2 cellular contexts compared by ENCODE assay signal in genomic region chr19:53945441-53945840, GRCh38.
TF ChIP-seq lines count a peak whose summit lies in the region.

No MANE protein-coding gene starts in this region.

TF ChIP-seq in HepG2, 621 proteins besides CTCF, POLR2A, EP300 and RAD21:
- 0 out of 2 replicates have a peak, but pooled peaks have one; percentile 6 for TF ChIP-seq MAFF (IDR thresholded peaks at IDR 0.05; ENCODE audit: low read depth, low read length)
- TF ChIP-seq ZNF790 (CRISPR knock-in tag; IDR thresholded peaks at IDR 0.05; ENCODE audit: borderline replicate concordance) = no peak
- no peak for TF ChIP-seq ZNF773 (CRISPR knock-in tag; IDR thresholded peaks at IDR 0.05; ENCODE audit: borderline replicate concordance)
- TF ChIP-seq, protein P1, sequence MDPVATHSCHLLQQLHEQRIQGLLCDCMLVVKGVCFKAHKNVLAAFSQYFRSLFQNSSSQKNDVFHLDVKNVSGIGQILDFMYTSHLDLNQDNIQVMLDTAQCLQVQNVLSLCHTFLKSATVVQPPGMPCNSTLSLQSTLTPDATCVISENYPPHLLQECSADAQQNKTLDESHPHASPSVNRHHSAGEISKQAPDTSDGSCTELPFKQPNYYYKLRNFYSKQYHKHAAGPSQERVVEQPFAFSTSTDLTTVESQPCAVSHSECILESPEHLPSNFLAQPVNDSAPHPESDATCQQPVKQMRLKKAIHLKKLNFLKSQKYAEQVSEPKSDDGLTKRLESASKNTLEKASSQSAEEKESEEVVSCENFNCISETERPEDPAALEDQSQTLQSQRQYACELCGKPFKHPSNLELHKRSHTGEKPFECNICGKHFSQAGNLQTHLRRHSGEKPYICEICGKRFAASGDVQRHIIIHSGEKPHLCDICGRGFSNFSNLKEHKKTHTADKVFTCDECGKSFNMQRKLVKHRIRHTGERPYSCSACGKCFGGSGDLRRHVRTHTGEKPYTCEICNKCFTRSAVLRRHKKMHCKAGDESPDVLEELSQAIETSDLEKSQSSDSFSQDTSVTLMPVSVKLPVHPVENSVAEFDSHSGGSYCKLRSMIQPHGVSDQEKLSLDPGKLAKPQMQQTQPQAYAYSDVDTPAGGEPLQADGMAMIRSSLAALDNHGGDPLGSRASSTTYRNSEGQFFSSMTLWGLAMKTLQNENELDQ (CRISPR knock-in tag; IDR thresholded peaks at IDR 0.05; ENCODE audit: borderline replicate concordance) = no peak
- peak; percentile 67 for TF ChIP-seq SRF (IDR thresholded peaks at IDR 0.05; ENCODE audit: low read depth, low read length)
TF ChIP-seq in HepG2: peak in this region for 2.

TF ChIP-seq in H1, 55 proteins besides CTCF, POLR2A, EP300 and RAD21:
- TF ChIP-seq CEBPB (IDR thresholded peaks at IDR 0.05; ENCODE audit: low read depth, low read length) (0 out of 2 replicates have a peak, but pooled peaks have one; percentile 23), SP1 (IDR thresholded peaks at IDR 0.05; ENCODE audit: low read depth, low read length) (peak; percentile 52; the same call in 1 of the 2 replicates), TCF12 (IDR thresholded peaks at IDR 0.05; ENCODE audit: low read depth, low read length) (no peak), SRF (IDR thresholded peaks at IDR 0.05; ENCODE audit: low read depth, low read length) (peak; percentile 96), TBP (IDR thresholded peaks at IDR 0.05; ENCODE audit: low read depth, low read length) (no peak), YY1 (IDR thresholded peaks at IDR 0.05; ENCODE audit: low read depth, low read length) (peak; percentile 54; the same call in 1 of the 2 replicates), SP4 (IDR thresholded peaks at IDR 0.05; ENCODE audit: low read length) (no peak), SIX5 (IDR thresholded peaks at IDR 0.05; ENCODE audit: low read depth, low read length) (no peak), MAX (IDR thresholded peaks at IDR 0.05) (peak; percentile 55; the same call in 1 of the 2 replicates), EZH2 (IDR thresholded peaks at IDR 0.05; ENCODE audit: low read depth, low read length, severe bottlenecking) (no peak), CREB1 (IDR thresholded peaks at IDR 0.05) (peak; percentile 78)
